In genomic region chr19:45804140-45804958, GRCh38 we compare ENCODE assay signal across 32 cellular contexts. TPM values are rescaled to one million over a fixed set of nuclear protein-coding genes. Genes with fewer than 3 reads are reported as not detected.
"Had no signal": no experiment of that assay in that cellular context is flagged by ENCODE, and none has a peak within 500 bp of the region (broad histone marks: within the 10 kb centered on the region; RNA-seq: fewer than 3 reads in every experiment).

No MANE protein-coding gene starts in this region.

- H3K9ac ChIP-seq: SK-N-SH had no signal

- H3K27ac ChIP-seq: brain microvascular endothelial cell, SJSA1, VCaP had no signal

- H3K4me2 ChIP-seq: SK-N-SH had no signal

- ATAC-seq: activated CD8-positive, alpha-beta memory T cell treated with anti-CD3 and anti-CD28 coated beads, Interleukin-2, amount 10 ng/mL, durations not matched to agents 7 days and 5 days; activated T-cell treated with anti-CD3 and anti-CD28 coated beads, Interleukin-2, amount 50 U/mL, for 72 hours; activated T-helper 17 cell treated with anti-CD3 and anti-CD28 coated beads, Interleukin-2, amount 50 U/mL, for 72 hours; Panc1 had no signal

- H3K4me3 ChIP-seq: SJSA1 had no signal

- H3K27me3 ChIP-seq: brain microvascular endothelial cell, SJSA1 had no signal

- H3K9me3 ChIP-seq: SJSA1, SK-N-SH had no signal

- H3K36me3 ChIP-seq: brain microvascular endothelial cell, SJSA1 had no signal

- DNase-seq: activated B cell treated with CpG ODN at 0.5 μM for 24 hours; activated CD4-positive, alpha-beta memory T cell treated with anti-CD3 and anti-CD28 coated beads, Interleukin-2, amount 10 ng/mL, durations not matched to agents 7 days and 5 days; activated CD4-positive, alpha-beta T cell treated with anti-CD3 and anti-CD28 coated beads for 1 hour; activated CD4-positive, alpha-beta T cell treated with anti-CD3 and anti-CD28 coated beads for 48 hours; activated CD8-positive, alpha-beta memory T cell treated with anti-CD3 and anti-CD28 coated beads for 24 hours; activated CD8-positive, alpha-beta memory T cell treated with anti-CD3 and anti-CD28 coated beads, Interleukin-2, amount 10 ng/mL, durations not matched to agents 7 days and 5 days; activated CD8-positive, alpha-beta memory T cell treated with anti-CD3 and anti-CD28 coated beads, Interleukin-2, amount 50 U/mL, for 48 hours; activated effector memory CD4-positive, alpha-beta T cell treated with anti-CD3 and anti-CD28 coated beads, Interleukin-2, amount 50 U/mL, for 16 hours; activated naive CD4-positive, alpha-beta T cell; activated naive CD4-positive, alpha-beta T cell treated with anti-CD3 and anti-CD28 coated beads, Interleukin-2, amount 50 U/mL, for 16 hours; activated naive CD8-positive, alpha-beta T cell treated with anti-CD3 and anti-CD28 coated beads for 36 hours; activated T-cell treated with anti-CD3 and anti-CD28 coated beads, Interleukin-2, amount 50 U/mL, for 72 hours; amniotic stem cell; brain microvascular endothelial cell; Karpas-422; NCI-H1105; NCI-H1417 treated with DMSO at 0.1 percent for 48 hours; NCI-H1694; NCI-H1930; NCI-H2081 treated with DMSO at 0.1 percent for 48 hours; NCI-H226; NCI-H446 treated with DMSO at 0.1 percent for 48 hours; NCI-H524; NCI-H69; SHP77 treated with DMSO at 0.1 percent for 48 hours; SK-N-SH had no signal

RNA-seq across cellular contexts. Expression of gene RSPH6A, which starts 10.8 kb away (rescaled TPM):
- total RNA-seq: RPMI7951, SJSA1 had no signal
- polyA plus RNA-seq: aorta had no signal
